ENCODE assay signal across 22 cellular contexts in the genomic region with DNA sequence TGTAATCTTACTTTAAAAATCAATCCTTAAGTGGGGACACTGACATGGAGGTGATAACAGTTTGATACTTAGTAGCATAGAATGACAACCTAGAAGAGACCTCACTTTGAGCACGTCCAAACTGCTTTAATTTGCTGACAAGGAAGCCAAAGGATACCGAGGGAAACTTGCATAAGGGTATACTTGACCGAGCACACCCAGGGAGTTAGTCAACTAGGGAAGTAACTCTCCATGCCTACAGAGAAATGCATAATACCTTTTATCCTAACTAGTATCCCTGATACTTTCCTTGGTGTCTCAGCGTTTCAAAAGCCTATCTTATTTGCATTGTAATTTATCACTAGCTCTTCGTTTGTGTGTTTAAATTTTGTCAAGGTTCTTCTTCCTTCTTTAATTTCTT. TPM values are rescaled to one million over a fixed set of nuclear protein-coding genes. Genes with fewer than 3 reads are reported as not detected.
DNase-seq lines count a peak whose midpoint lies in the region; ATAC-seq and TF ChIP-seq lines count a peak whose summit lies in the region.
"Had no signal": no experiment of that assay in that cellular context is flagged by ENCODE, and none has a peak within 500 bp of the region (broad histone marks: within the 10 kb centered on the region; RNA-seq: fewer than 3 reads in every experiment).

No MANE protein-coding gene starts in this region.

- POLR2A ChIA-PET in HCT116 (lab: Charles Lee): no interaction called here

- no peak for TF ChIP-seq RAD21 in HCT116 (IDR thresholded peaks at IDR 0.05; ENCODE audit: low read depth)

- in situ Hi-C loops in ACHN (cut with HindIII; ENCODE audit: low pct_ligation_motif_present, low pct_unique_long_range_greater_than_20kb, low sequenced_read_pairs): no loop called here

- no peak overlapping the region for H3K27ac ChIP-seq in HCT116 (ENCODE audit: low read depth, low read length)
- no peak overlapping the region for H3K27ac ChIP-seq in lung (ENCODE audit: low read depth in 1 of 2, low read length in 1 of 2)
- peak overlapping the region; percentile 56 for H3K27ac ChIP-seq in upper lobe of right lung
- H3K27ac ChIP-seq: A549, KMS-11, SJCRH30 had no signal

- TF ChIP-seq CTCF in HCT116 (IDR thresholded peaks at IDR 0.05 in 2 of 3, conservative IDR thresholded peaks at IDR 0.05 in 1 of 3; ENCODE audit: borderline replicate concordance in 1 of 3, insufficient read depth in 1 of 3, low read depth in 2 of 3, low read length in 2 of 3) (no peak), lung (IDR thresholded peaks at IDR 0.05; ENCODE audit: control extremely low read depth, extremely low read depth) (no peak), upper lobe of right lung (IDR thresholded peaks at IDR 0.05) (no peak)

- H3K27me3 ChIP-seq in HCT116 (ENCODE audit: insufficient read depth, low read length): no peaks in the 10 kb centered on the region
- H3K27me3 ChIP-seq in lung (ENCODE audit: control insufficient read depth, insufficient read depth): no peaks in the 10 kb centered on the region
- H3K27me3 ChIP-seq in upper lobe of right lung: no peaks in the 10 kb centered on the region
- H3K27me3 ChIP-seq: SJCRH30 had no signal

- TF ChIP-seq POLR2A in HCT116 (IDR thresholded peaks at IDR 0.05; ENCODE audit: borderline replicate concordance, extremely low read depth, insufficient read depth, insufficient read length): no peak

- H3K79me2 ChIP-seq in HCT116 (ENCODE audit: insufficient read depth, low read length): no peaks in the 10 kb centered on the region

- H3K36me3 ChIP-seq in HCT116 (ENCODE audit: control insufficient read depth in 1 of 2, insufficient read depth in 2 of 2, low read length in 2 of 2) (no peaks in the 10 kb centered on the region), lung (ENCODE audit: control insufficient read depth in 2 of 2, insufficient read depth in 2 of 2, low read length in 2 of 2) (no peaks in the 10 kb centered on the region), upper lobe of right lung (no peaks in the 10 kb centered on the region)
- H3K36me3 ChIP-seq: SJCRH30 had no signal

- BruUV-seq in HCT116 (replicated peaks; lab: Mats Ljungman, UMichigan): no TSS peak

- no peaks in the 10 kb centered on the region for H3K9me3 ChIP-seq in HCT116 (ENCODE audit: control insufficient read depth in 1 of 2, insufficient read depth in 1 of 2, low read depth in 1 of 2, low read length in 2 of 2)
- no peaks in the 10 kb centered on the region for H3K9me3 ChIP-seq in lung (ENCODE audit: control insufficient read depth in 2 of 2, insufficient read depth in 1 of 2, low read length in 1 of 2)
- no peaks in the 10 kb centered on the region for H3K9me3 ChIP-seq in upper lobe of right lung
- H3K9me3 ChIP-seq: A549, SJCRH30 had no signal

- no peak for ATAC-seq in HCT116
- ATAC-seq in esophagus mucosa: peak; percentile 75
- peak; percentile 38 for ATAC-seq in lung (ENCODE audit: insufficient read depth, low FRiP score)
- peak; percentile 35 for ATAC-seq in upper lobe of right lung
- ATAC-seq in HG03039 (IDR thresholded peaks at IDR 0.05; ENCODE audit: unreplicated experiment): no peak
- ATAC-seq: A549, GM12878 had no signal

- intact Hi-C loops in HCT116 (cut with micrococcal nuclease): no loop called here
- intact Hi-C loops in upper lobe of right lung (cut with DNase I): no loop called here

- RAD21 ChIA-PET in HCT116 (lab: Charles Lee; ENCODE audit: low non-redundant PET in 1 of 2, low total read pairs in 2 of 2, uncharacterized antibody in 2 of 2, unreplicated experiment in 2 of 2): no interaction called here

- WGBS in lung, 2 donors: 64 to 75% methylated on average over 5 of the region's 5 CpGs

- CTCF ChIA-PET in HCT116 (lab: Charles Lee): no interaction called here

- no peak overlapping the region for H3K9ac ChIP-seq in HCT116 (ENCODE audit: low read length)
- H3K9ac ChIP-seq: KMS-11 had no signal

- DNase-seq in HCT116 (ENCODE audit: low read depth, low spot score): no peak
- DNase-seq in lung (ENCODE audit: low spot score): no peak
- DNase-seq in upper lobe of right lung: no peak
- no peak for DNase-seq in ACHN
- DNase-seq in stimulated activated CD4-positive, alpha-beta T cell treated with anti-CD3 and anti-CD28 coated beads, Interleukin-4, amount 100 ng/mL, for 24 hours: no peak
- DNase-seq: CD4-positive, CD25-positive, alpha-beta regulatory T cell; COR-L47; DMS 273 treated with DMSO at 0.1 percent for 48 hours; H9; IMR-90; MV-4-11; NCI-H1105 treated with DMSO at 0.1 percent for 48 hours; NCI-H1694 treated with DMSO at 0.1 percent for 48 hours; NCI-H2081 treated with DMSO at 0.1 percent for 48 hours; NCI-H2171 treated with DMSO at 0.1 percent for 48 hours; NCI-H526; SJCRH30 had no signal

- H2AFZ ChIP-seq in HCT116 (ENCODE audit: low read depth, low read length, poor library complexity, severe bottlenecking): no peak overlapping the region

- no peak overlapping the region for H3K4me3 ChIP-seq in HCT116 (replicated peaks in 1 of 2; ENCODE audit: low read depth in 1 of 2, low read length in 2 of 2)
- no peak overlapping the region for H3K4me3 ChIP-seq in lung
- H3K4me3 ChIP-seq in upper lobe of right lung: no peak overlapping the region
- H3K4me3 ChIP-seq: A549, GM12878, SJCRH30 had no signal

- H3K4me1 ChIP-seq in HCT116 (ENCODE audit: control insufficient read depth in 1 of 2, insufficient read depth in 2 of 2, low read length in 2 of 2): peaks cover 9 to 19% of the 10 kb centered on the region in 2 experiments
- no peaks in the 10 kb centered on the region for H3K4me1 ChIP-seq in lung (ENCODE audit: control insufficient read depth in 2 of 2, insufficient read depth in 2 of 2, low read length in 2 of 2)
- H3K4me1 ChIP-seq in upper lobe of right lung: no peaks in the 10 kb centered on the region
- H3K4me1 ChIP-seq: A549, SJCRH30 had no signal

- no peaks in the 10 kb centered on the region for H3K9me2 ChIP-seq in HCT116 (ENCODE audit: insufficient read depth)

- no peaks in the 10 kb centered on the region for H4K20me1 ChIP-seq in HCT116 (ENCODE audit: insufficient read depth)

- H3K4me2 ChIP-seq in HCT116 (ENCODE audit: low read length): peak overlapping the region; percentile 65
- H3K4me2 ChIP-seq: A549, KMS-11 had no signal

TF ChIP-seq in HCT116, 20 proteins besides CTCF, POLR2A, EP300 and RAD21:
- TF ChIP-seq SP1 (IDR thresholded peaks at IDR 0.05; ENCODE audit: low read depth) (no peak), YY1 (IDR thresholded peaks at IDR 0.05; ENCODE audit: extremely low read depth, insufficient replicate concordance, low read depth, low read length) (no peak), EGR1 (IDR thresholded peaks at IDR 0.05; ENCODE audit: low read depth) (no peak)

RNA-seq across cellular contexts. Expression of a gene that starts 5.4 kb away (rescaled TPM):
- total RNA-seq in HCT116 (2021; ENCODE audit: unreplicated experiment) (2.8 TPM), esophagus mucosa (30.4 TPM), lung (10 to 100 TPM; 10.5 to 13.8 TPM), upper lobe of right lung (22.3 TPM)
- polyA plus RNA-seq in HCT116 (2012): 1.9 and 2.2 TPM in 2 replicates
- polyA plus RNA-seq in lung: 1 to 10 TPM; 3.7 to 8.3 TPM
- total RNA-seq: IMR-90 had no signal

Comparison
In these comparisons a context has a peak if more than half of its experiments do, and no peak if none do; other contexts are left out.
1. ATAC-seq: peak in esophagus mucosa (single experiment), lung (single experiment) and upper lobe of right lung (single experiment); none in HCT116 (single experiment) and HG03039 (single experiment).